In the genomic region with DNA sequence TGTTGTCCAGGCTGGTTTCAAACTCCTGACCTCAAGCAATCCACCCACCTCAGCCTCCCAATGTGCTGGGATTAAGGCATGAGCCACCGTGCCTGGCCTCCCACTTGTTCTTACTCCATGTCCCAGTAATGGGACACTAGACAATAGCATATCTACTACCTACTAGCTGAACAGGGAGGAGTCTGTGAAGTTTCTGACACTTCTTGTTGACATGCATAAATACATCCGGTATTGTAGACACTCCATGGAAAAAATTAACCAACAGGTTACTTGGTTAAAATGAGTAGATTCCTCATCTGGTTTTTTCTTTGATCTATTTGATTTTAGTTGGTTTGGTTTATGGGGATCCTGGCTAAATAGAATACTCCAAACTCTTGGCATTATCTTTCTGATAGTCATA, we compare ENCODE assay signal across 33 cellular contexts.
"Had no signal": no experiment of that assay in that cellular context is flagged by ENCODE, and none has a peak within 500 bp of the region (broad histone marks: within the 10 kb centered on the region; RNA-seq: fewer than 3 reads in every experiment).

No MANE protein-coding gene starts in this region.

- H3K4me3 Mint-ChIP-seq: activated B cell treated with CpG ODN at 0.5 μM for 24 hours; activated CD4-positive, alpha-beta memory T cell treated with anti-CD3 and anti-CD28 coated beads for 36 hours; activated CD4-positive, alpha-beta T cell treated with anti-CD3 and anti-CD28 coated beads, Interleukin-2, amount 10 ng/mL, durations not matched to agents 24 days and 14 days; activated CD8-positive, alpha-beta T cell treated with anti-CD3 and anti-CD28 coated beads for 36 hours; activated naive CD4-positive, alpha-beta T cell treated with anti-CD3 and anti-CD28 coated beads, Interleukin-2, amount 10 ng/mL, durations not matched to agents 7 days and 5 days; activated naive CD4-positive, alpha-beta T cell treated with anti-CD3 and anti-CD28 coated beads, Interleukin-2, amount 50 U/mL, for 24 hours; activated naive CD8-positive, alpha-beta T cell treated with anti-CD3 and anti-CD28 coated beads, Interleukin-2, amount 10 ng/mL, durations not matched to agents 7 days and 5 days; activated T-cell treated with anti-CD3 and anti-CD28 coated beads, Interleukin-2, amount 50 U/mL, for 4 hours; activated T-cell treated with anti-CD3 and anti-CD28 coated beads, Interleukin-2, amount 50 U/mL, for 72 hours; activated T-helper 1 cell treated with anti-CD3 and anti-CD28 coated beads, Interleukin-12 subunit alpha, Interleukin-12 subunit beta, Interleukin-2, Interleukin-4 antibody, amounts not matched to agents 30 ng/mL and 10 ng/mL and 1 ng/mL, durations not matched to agents 14 hours and 24 hours and 36 hours; T-helper 1 cell treated with Interleukin-12 subunit alpha and Interleukin-12 subunit beta and Interleukin-4 antibody, amounts not matched to agents 30 μg/mL and 1 μg/mL, for 36 hours; T-helper 2 cell treated with Interferon-gamma antibody and Interleukin-4, amounts not matched to agents 5 μg/mL and 100 μg/mL, for 36 hours had no signal

- H3K9me3 Mint-ChIP-seq: activated B cell treated with CpG ODN at 0.5 μM for 24 hours; activated CD4-positive, alpha-beta memory T cell treated with anti-CD3 and anti-CD28 coated beads for 36 hours; activated CD4-positive, alpha-beta T cell treated with anti-CD3 and anti-CD28 coated beads, Interleukin-2, amount 10 ng/mL, durations not matched to agents 24 days and 14 days; activated CD8-positive, alpha-beta T cell treated with anti-CD3 and anti-CD28 coated beads for 36 hours; activated naive CD4-positive, alpha-beta T cell treated with anti-CD3 and anti-CD28 coated beads, Interleukin-2, amount 10 ng/mL, durations not matched to agents 7 days and 5 days; activated naive CD4-positive, alpha-beta T cell treated with anti-CD3 and anti-CD28 coated beads, Interleukin-2, amount 50 U/mL, for 24 hours; activated naive CD8-positive, alpha-beta T cell treated with anti-CD3 and anti-CD28 coated beads, Interleukin-2, amount 10 ng/mL, durations not matched to agents 7 days and 5 days; activated T-cell treated with anti-CD3 and anti-CD28 coated beads, Interleukin-2, amount 50 U/mL, for 4 hours; activated T-cell treated with anti-CD3 and anti-CD28 coated beads, Interleukin-2, amount 50 U/mL, for 72 hours; activated T-helper 1 cell treated with anti-CD3 and anti-CD28 coated beads, Interleukin-12 subunit alpha, Interleukin-12 subunit beta, Interleukin-2, Interleukin-4 antibody, amounts not matched to agents 30 ng/mL and 10 ng/mL and 1 ng/mL, durations not matched to agents 14 hours and 24 hours and 36 hours; activated T-helper 2 cell treated with anti-CD3 and anti-CD28 coated beads, Interferon-gamma antibody, Interleukin-2, Interleukin-4, amounts not matched to agents 10 μg/mL and 5 μg/mL and 100 μg/mL, durations not matched to agents 14 hours and 24 hours and 36 hours; T-helper 1 cell treated with Interleukin-12 subunit alpha and Interleukin-12 subunit beta and Interleukin-4 antibody, amounts not matched to agents 30 μg/mL and 1 μg/mL, for 36 hours; T-helper 2 cell treated with Interferon-gamma antibody and Interleukin-4, amounts not matched to agents 5 μg/mL and 100 μg/mL, for 36 hours had no signal

- H3K27ac ChIP-seq: adrenal gland, body of pancreas, brain microvascular endothelial cell, breast epithelium, VCaP had no signal

- H3K36me3 ChIP-seq: adrenal gland, brain microvascular endothelial cell, breast epithelium had no signal

- H3K4me3 ChIP-seq: adrenal gland, body of pancreas, breast epithelium had no signal

- H3K27me3 Mint-ChIP-seq: activated naive CD4-positive, alpha-beta T cell treated with anti-CD3 and anti-CD28 coated beads, Interleukin-2, amount 50 U/mL, for 24 hours had no signal

- H3K36me3 Mint-ChIP-seq: activated CD4-positive, alpha-beta memory T cell treated with anti-CD3 and anti-CD28 coated beads for 36 hours; activated naive CD4-positive, alpha-beta T cell treated with anti-CD3 and anti-CD28 coated beads, Interleukin-2, amount 10 ng/mL, durations not matched to agents 7 days and 5 days; activated naive CD4-positive, alpha-beta T cell treated with anti-CD3 and anti-CD28 coated beads, Interleukin-2, amount 50 U/mL, for 24 hours; activated naive CD8-positive, alpha-beta T cell treated with anti-CD3 and anti-CD28 coated beads, Interleukin-2, amount 10 ng/mL, durations not matched to agents 7 days and 5 days had no signal

- H3K4me1 ChIP-seq: adrenal gland, body of pancreas, breast epithelium had no signal

- H3K27me3 ChIP-seq: adrenal gland, body of pancreas, brain microvascular endothelial cell had no signal

- ATAC-seq: activated CD8-positive, alpha-beta T cell treated with anti-CD3 and anti-CD28 coated beads for 36 hours; activated T-cell treated with anti-CD3 and anti-CD28 coated beads, Interleukin-2, amount 50 U/mL, for 4 hours; activated T-cell treated with anti-CD3 and anti-CD28 coated beads, Interleukin-2, amount 50 U/mL, for 72 hours; body of pancreas had no signal

- DNase-seq: activated B cell treated with CpG ODN at 0.5 μM for 24 hours; activated CD4-positive, alpha-beta memory T cell treated with anti-CD3 and anti-CD28 coated beads for 36 hours; activated CD4-positive, alpha-beta T cell treated with anti-CD3 and anti-CD28 coated beads, Interleukin-2, amount 10 ng/mL, durations not matched to agents 24 days and 14 days; activated CD4-positive, alpha-beta T cell treated with anti-CD3 and anti-CD28 coated beads, Interleukin-2, amount 50 U/mL, for 1 hour; activated CD4-positive, alpha-beta T cell treated with anti-CD3 and anti-CD28 coated beads, Interleukin-2, amount 50 U/mL, for 4 hours; activated CD4-positive, CD25-positive, alpha-beta regulatory T cell treated with anti-CD3 and anti-CD28 coated beads, Interleukin-2, amount 50 U/mL, for 72 hours; activated CD8-positive, alpha-beta memory T cell treated with anti-CD3 and anti-CD28 coated beads, Interleukin-2, amount 50 U/mL, for 4 hours; activated CD8-positive, alpha-beta T cell treated with anti-CD3 and anti-CD28 coated beads for 36 hours; activated effector memory CD4-positive, alpha-beta T cell treated with Interleukin-2 at 50 U/mL for 16 hours; activated gamma-delta T cell; activated naive CD4-positive, alpha-beta T cell treated with anti-CD3 and anti-CD28 coated beads, Interleukin-2, amount 10 ng/mL, durations not matched to agents 7 days and 5 days; activated naive CD4-positive, alpha-beta T cell treated with Interleukin-2 at 50 U/mL for 16 hours; activated naive CD8-positive, alpha-beta T cell treated with anti-CD3 and anti-CD28 coated beads, Interleukin-2, amount 10 ng/mL, durations not matched to agents 7 days and 5 days; activated T-cell treated with anti-CD3 and anti-CD28 coated beads for 4 hours; activated T-cell treated with anti-CD3 and anti-CD28 coated beads, Interleukin-2, amount 50 U/mL, for 1 hour; activated T-cell treated with anti-CD3 and anti-CD28 coated beads, Interleukin-2, amount 50 U/mL, for 4 hours; activated T-cell treated with anti-CD3 and anti-CD28 coated beads, Interleukin-2, amount 50 U/mL, for 72 hours; adrenal gland; amniotic stem cell; aorta; body of pancreas; brain microvascular endothelial cell; central memory CD4-positive, alpha-beta T cell; SW 1271; T-helper 1 cell; T-helper 9 cell had no signal

- H3K9me3 ChIP-seq: adrenal gland, body of pancreas, breast epithelium had no signal

- H3K27ac Mint-ChIP-seq: activated B cell treated with CpG ODN at 0.5 μM for 24 hours; activated CD4-positive, alpha-beta memory T cell treated with anti-CD3 and anti-CD28 coated beads for 36 hours; activated CD4-positive, alpha-beta T cell treated with anti-CD3 and anti-CD28 coated beads, Interleukin-2, amount 10 ng/mL, durations not matched to agents 24 days and 14 days; activated CD8-positive, alpha-beta T cell treated with anti-CD3 and anti-CD28 coated beads for 36 hours; activated naive CD4-positive, alpha-beta T cell treated with anti-CD3 and anti-CD28 coated beads, Interleukin-2, amount 10 ng/mL, durations not matched to agents 7 days and 5 days; activated naive CD4-positive, alpha-beta T cell treated with anti-CD3 and anti-CD28 coated beads, Interleukin-2, amount 50 U/mL, for 24 hours; activated naive CD8-positive, alpha-beta T cell treated with anti-CD3 and anti-CD28 coated beads, Interleukin-2, amount 10 ng/mL, durations not matched to agents 7 days and 5 days; activated T-cell treated with anti-CD3 and anti-CD28 coated beads, Interleukin-2, amount 50 U/mL, for 72 hours; activated T-helper 1 cell treated with anti-CD3 and anti-CD28 coated beads, Interleukin-12 subunit alpha, Interleukin-12 subunit beta, Interleukin-2, Interleukin-4 antibody, amounts not matched to agents 30 ng/mL and 10 ng/mL and 1 ng/mL, durations not matched to agents 14 hours and 24 hours and 36 hours; activated T-helper 2 cell treated with anti-CD3 and anti-CD28 coated beads, Interferon-gamma antibody, Interleukin-2, Interleukin-4, amounts not matched to agents 10 μg/mL and 5 μg/mL and 100 μg/mL, durations not matched to agents 14 hours and 24 hours and 36 hours; T-helper 1 cell treated with Interleukin-12 subunit alpha and Interleukin-12 subunit beta and Interleukin-4 antibody, amounts not matched to agents 30 μg/mL and 1 μg/mL, for 36 hours; T-helper 2 cell treated with Interferon-gamma antibody and Interleukin-4, amounts not matched to agents 5 μg/mL and 100 μg/mL, for 36 hours had no signal

- H3K4me1 Mint-ChIP-seq: activated B cell treated with CpG ODN at 0.5 μM for 24 hours; activated naive CD4-positive, alpha-beta T cell treated with anti-CD3 and anti-CD28 coated beads, Interleukin-2, amount 10 ng/mL, durations not matched to agents 7 days and 5 days had no signal
